1 cellular context compared by ENCODE assay signal in the genomic region with DNA sequence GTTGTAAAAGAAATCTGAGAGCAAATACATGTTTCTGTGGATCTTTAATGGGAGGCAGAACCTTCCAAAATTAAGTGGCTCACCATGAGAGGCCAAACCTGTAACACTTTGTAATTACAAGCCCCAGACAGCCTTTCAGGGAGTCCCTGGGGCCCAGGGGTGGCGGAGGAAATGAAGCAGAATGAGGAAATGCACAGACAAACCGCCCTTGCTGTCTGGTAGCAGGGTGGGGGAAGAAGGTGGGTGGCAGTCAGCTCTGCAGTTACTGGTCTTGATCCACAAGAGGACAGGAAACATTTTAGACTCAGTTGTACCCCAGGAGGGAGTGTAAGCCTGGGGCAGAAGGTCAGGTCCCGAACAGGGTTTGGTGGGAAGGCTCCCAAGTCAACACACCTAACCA.
TF ChIP-seq lines count a peak whose summit lies in the region.

No MANE protein-coding gene starts in this region.

TF ChIP-seq in H1, 55 proteins besides CTCF, POLR2A, EP300 and RAD21:
- TF ChIP-seq JUN (IDR thresholded peaks at IDR 0.05; ENCODE audit: low read depth, low read length) (no peak), SIX5 (IDR thresholded peaks at IDR 0.05; ENCODE audit: low read depth, low read length) (no peak), ATF2 (IDR thresholded peaks at IDR 0.05; ENCODE audit: low read length) (no peak), TCF12 (IDR thresholded peaks at IDR 0.05; ENCODE audit: low read depth, low read length) (no peak), CREB1 (IDR thresholded peaks at IDR 0.05) (no peak), FOSL1 (IDR thresholded peaks at IDR 0.05; ENCODE audit: insufficient read depth, low read depth, low read length) (no peak), SIN3A (conservative IDR thresholded peaks at IDR 0.05 in 1 of 2, IDR thresholded peaks at IDR 0.05 in 1 of 2; ENCODE audit: low read depth in 1 of 2, low read length in 2 of 2) (no peak), JUND (IDR thresholded peaks at IDR 0.05; ENCODE audit: low read length) (no peak), E2F6 (IDR thresholded peaks at IDR 0.05) (no peak), EGR1 (IDR thresholded peaks at IDR 0.05; ENCODE audit: borderline replicate concordance, low read depth, low read length) (no peak), CHD1 (IDR thresholded peaks at IDR 0.05; ENCODE audit: low read depth, low read length) (no peak), CBX5 (IDR thresholded peaks at IDR 0.05; ENCODE audit: low read depth, low read length) (no peak), RNF2 (IDR thresholded peaks at IDR 0.05; ENCODE audit: borderline replicate concordance, low read depth, low read length, missing control alignments, poor library complexity, severe bottlenecking) (no peak), POU5F1 (IDR thresholded peaks at IDR 0.05; ENCODE audit: low read depth, low read length) (no peak)
TF ChIP-seq in H1: peak in this region for 0.
